Comparison of ENCODE assay signal across 8 cellular contexts in the genomic region with DNA sequence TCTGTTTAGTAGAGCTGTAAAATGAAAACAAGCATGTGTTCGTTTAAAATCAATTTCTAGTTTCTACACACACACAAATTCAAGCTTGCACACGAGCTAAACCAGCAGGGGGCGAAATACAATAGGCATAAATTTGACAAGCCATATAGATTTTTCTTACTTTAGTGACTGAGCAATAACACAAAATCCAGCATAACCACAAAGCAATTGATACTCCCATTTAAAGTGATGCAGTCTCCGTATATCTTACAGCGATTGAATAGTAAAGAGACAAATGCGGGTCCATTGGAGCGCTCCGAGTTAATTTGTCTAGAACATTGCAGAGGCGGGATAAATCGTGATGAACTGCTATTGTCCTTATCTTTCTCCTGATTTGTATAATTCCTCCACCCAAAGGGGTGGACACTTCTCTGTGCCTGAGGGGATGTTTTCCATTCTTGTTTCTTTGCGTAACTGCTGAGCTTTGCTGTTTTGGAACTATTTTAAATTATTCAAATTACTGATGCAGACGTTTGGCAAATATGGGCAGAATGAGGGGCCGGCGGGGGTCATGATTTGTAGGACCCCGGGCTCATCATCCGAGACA. TPM values are rescaled to one million over a fixed set of nuclear protein-coding genes. Genes with fewer than 3 reads are reported as not detected.
DNase-seq lines count a peak whose midpoint lies in the region; ATAC-seq and TF ChIP-seq lines count a peak whose summit lies in the region.

No MANE protein-coding gene starts in this region.

- DNase-seq in Daoy (ENCODE audit: low read depth) (peak; percentile 68), MV-4-11 (lab: John Stamatoyannopoulos, UW) (peak; percentile 86), SK-N-DZ (ENCODE audit: low spot score) (peak; percentile 77), glomerular endothelial cell (ENCODE audit: extremely low read depth, low read depth, low spot score) (peak; percentile 75), pons (ENCODE audit: low spot score) (peak; percentile 94), upper lobe of left lung (peak in 1 of 2 donors; percentile 60)

- H3K9me3 Mint-ChIP-seq in activated naive CD4-positive, alpha-beta T cell treated with anti-CD3 and anti-CD28 coated beads, Interleukin-2, amount 50 U/mL, for 24 hours = no peaks in the 10 kb centered on the region

- ATAC-seq in upper lobe of left lung (ENCODE audit: low FRiP score in 2 of 2) (peak; percentile 41 to 44), GM18502 (IDR thresholded peaks at IDR 0.05; ENCODE audit: poor library complexity, unreplicated experiment) (no peak)

- peak overlapping the region; percentile 89 for H3K27ac Mint-ChIP-seq in activated naive CD4-positive, alpha-beta T cell treated with anti-CD3 and anti-CD28 coated beads, Interleukin-2, amount 50 U/mL, for 24 hours

- peaks cover 27% of the 10 kb centered on the region for H3K4me1 Mint-ChIP-seq in activated naive CD4-positive, alpha-beta T cell treated with anti-CD3 and anti-CD28 coated beads, Interleukin-2, amount 50 U/mL, for 24 hours

- no peaks in the 10 kb centered on the region for H3K9me3 ChIP-seq in upper lobe of left lung

- no peaks in the 10 kb centered on the region for H3K27me3 Mint-ChIP-seq in activated naive CD4-positive, alpha-beta T cell treated with anti-CD3 and anti-CD28 coated beads, Interleukin-2, amount 50 U/mL, for 24 hours

- no peaks in the 10 kb centered on the region for H3K36me3 ChIP-seq in upper lobe of left lung

- peaks cover 7 to 28% (median 17%) of the 10 kb centered on the region in 4 donors for H3K4me1 ChIP-seq in upper lobe of left lung

- peak overlapping the region; percentile 94 to 99 (median 96) for H3K27ac ChIP-seq in upper lobe of left lung

- TF ChIP-seq EP300 in upper lobe of left lung (IDR thresholded peaks at IDR 0.05) = no peak

- H3K27me3 ChIP-seq in upper lobe of left lung = no peaks in the 10 kb centered on the region

- H3K4me3 ChIP-seq in upper lobe of left lung = peak overlapping the region in 3 of 4 donors; percentile 72 to 93 (median 86)

- peak overlapping the region; percentile 92 for H3K4me3 Mint-ChIP-seq in activated naive CD4-positive, alpha-beta T cell treated with anti-CD3 and anti-CD28 coated beads, Interleukin-2, amount 50 U/mL, for 24 hours

- TF ChIP-seq CTCF in upper lobe of left lung (IDR thresholded peaks at IDR 0.05) = peak; percentile 63 to 86 (median 74)

- 1 to 2% methylated on average over 16 of the region's 16 CpGs for WGBS in upper lobe of left lung, 2 donors

- peaks cover 1% of the 10 kb centered on the region for H3K36me3 Mint-ChIP-seq in activated naive CD4-positive, alpha-beta T cell treated with anti-CD3 and anti-CD28 coated beads, Interleukin-2, amount 50 U/mL, for 24 hours

- peak in 1 of 4 donors; percentile 10 for TF ChIP-seq POLR2A in upper lobe of left lung (IDR thresholded peaks at IDR 0.05)

RNA-seq across cellular contexts. Expression of a gene that starts 1.2 kb away (rescaled TPM):
- total RNA-seq in Daoy (2014; rRNA removed; shearing (Covaris generic)) = 17.9 and 20.1 TPM in 2 replicates
- polyA plus RNA-seq in SK-N-DZ (2014; cell fraction: cytosol; rRNA removed) = 18.4 and 20.4 TPM in 2 replicates
- polyA plus RNA-seq in SK-N-DZ (2014; cell fraction: nucleus; rRNA removed) = 17.1 and 19.9 TPM in 2 replicates
- total RNA-seq in glomerular endothelial cell (18.1 and 22.4 TPM in 2 replicates), upper lobe of left lung (10 to 100 TPM; 21.5 to 72.9 (median 35.4) TPM)
